17 cellular contexts compared by ENCODE assay signal in genomic region chr22:38828616-38829205, GRCh38. TPM values are rescaled to one million over a fixed set of nuclear protein-coding genes. Genes with fewer than 3 reads are reported as not detected.
A peak's percentile ranks its signal among the peaks of the same experiment; 100 is the strongest.
DNase-seq lines count a peak whose midpoint lies in the region; ATAC-seq and TF ChIP-seq lines count a peak whose summit lies in the region.
"Had no signal": no experiment of that assay in that cellular context is flagged by ENCODE, and none has a peak within 500 bp of the region (broad histone marks: within the 10 kb centered on the region; RNA-seq: fewer than 3 reads in every experiment).

No MANE protein-coding gene starts in this region.

- peak overlapping the region; percentile 17; the same call in 1 of the 2 replicates for H3K4me2 ChIP-seq in BLaER1

- peak; percentile 18 for DNase-seq in NCI-H446 treated with DMSO at 0.1 percent for 48 hours (lab: John Stamatoyannopoulos, UW)
- DNase-seq in lower lobe of right lung, result peak; percentile 30
- peak; percentile 26 for DNase-seq in upper lobe of right lung
- no peak for DNase-seq in DMS153 treated with DMSO at 0.1 percent for 48 hours (lab: John Stamatoyannopoulos, UW; ENCODE audit: unreplicated experiment)
- no peak for DNase-seq in HPDE6-E6E7 (ENCODE audit: extremely low spot score)
- DNase-seq in middle frontal gyrus (ENCODE audit: extremely low spot score, low spot score), result no peak
- DNase-seq: ACHN; BE2C; Calu3; CD8-positive, alpha-beta T cell; DMS53; DND-41; EL; GOT3; H9 had no signal

- H3K27me3 ChIP-seq in BLaER1, result no peaks in the 10 kb centered on the region
- no peaks in the 10 kb centered on the region for H3K27me3 ChIP-seq in lower lobe of right lung (ENCODE audit: low read depth)
- no peaks in the 10 kb centered on the region for H3K27me3 ChIP-seq in upper lobe of right lung
- H3K27me3 ChIP-seq: BE2C had no signal

- H3K36me3 ChIP-seq in BLaER1, result no peaks in the 10 kb centered on the region
- H3K36me3 ChIP-seq in lower lobe of right lung, result no peaks in the 10 kb centered on the region
- no peaks in the 10 kb centered on the region for H3K36me3 ChIP-seq in upper lobe of right lung
- H3K36me3 ChIP-seq: BE2C had no signal

- TF ChIP-seq CTCF in lower lobe of right lung (IDR thresholded peaks at IDR 0.05), result no peak
- no peak for TF ChIP-seq CTCF in upper lobe of right lung (IDR thresholded peaks at IDR 0.05)

- no peak overlapping the region for H3K4me3 ChIP-seq in BLaER1
- H3K4me3 ChIP-seq in lower lobe of right lung, result no peak overlapping the region
- H3K4me3 ChIP-seq in upper lobe of right lung, result no peak overlapping the region
- H3K4me3 ChIP-seq: GM12878 had no signal

- H3K27ac ChIP-seq in BLaER1, result no peak overlapping the region
- H3K27ac ChIP-seq in lower lobe of right lung, result no peak overlapping the region
- no peak overlapping the region for H3K27ac ChIP-seq in upper lobe of right lung

- ATAC-seq in lower lobe of right lung, result no peak
- ATAC-seq in upper lobe of right lung, result no peak
- ATAC-seq: CD8-positive, alpha-beta T cell; GM12878 had no signal

- intact Hi-C loops in lower lobe of right lung (cut with DNase I), result no loop called here
- intact Hi-C loops in upper lobe of right lung (cut with DNase I), result no loop called here

- no peak overlapping the region for H3K9ac ChIP-seq in BLaER1

- H4K20me1 ChIP-seq in BLaER1, result peaks cover 61% of the 10 kb centered on the region

- H3K4me1 ChIP-seq in BLaER1 (peaks cover 17% of the 10 kb centered on the region), lower lobe of right lung (no peaks in the 10 kb centered on the region), upper lobe of right lung (no peaks in the 10 kb centered on the region)
- H3K4me1 ChIP-seq: BE2C had no signal

- H3K9me3 ChIP-seq in BLaER1 (no peaks in the 10 kb centered on the region), lower lobe of right lung (no peaks in the 10 kb centered on the region), upper lobe of right lung (no peaks in the 10 kb centered on the region)
- H3K9me3 ChIP-seq: BE2C had no signal

RNA-seq across cellular contexts. Expression of gene NPTXR, which starts 15.1 kb away (rescaled TPM):
- total RNA-seq in lower lobe of right lung (5.1 TPM), upper lobe of right lung (6.3 TPM)

RNA-seq across cellular contexts. Expression of gene DNAL4, which starts 34.8 kb away (rescaled TPM):
- total RNA-seq in lower lobe of right lung, result 21.3 TPM
- total RNA-seq in upper lobe of right lung, result 16.0 TPM

RNA-seq across cellular contexts. Expression of gene CBX6, which starts 43.3 kb away (rescaled TPM):
- total RNA-seq in lower lobe of right lung, result 54.7 TPM
- 61.6 TPM for total RNA-seq in upper lobe of right lung

Comparison
In these comparisons a context has a peak if more than half of its experiments do, and no peak if none do; other contexts are left out.
1. DNase-seq: peak in NCI-H446 treated with DMSO at 0.1 percent for 48 hours (single experiment), lower lobe of right lung (single experiment) and upper lobe of right lung (single experiment); none in DMS153 treated with DMSO at 0.1 percent for 48 hours (single experiment), HPDE6-E6E7 (single experiment) and middle frontal gyrus (single experiment).